8 cellular contexts compared by ENCODE assay signal in the genomic region with DNA sequence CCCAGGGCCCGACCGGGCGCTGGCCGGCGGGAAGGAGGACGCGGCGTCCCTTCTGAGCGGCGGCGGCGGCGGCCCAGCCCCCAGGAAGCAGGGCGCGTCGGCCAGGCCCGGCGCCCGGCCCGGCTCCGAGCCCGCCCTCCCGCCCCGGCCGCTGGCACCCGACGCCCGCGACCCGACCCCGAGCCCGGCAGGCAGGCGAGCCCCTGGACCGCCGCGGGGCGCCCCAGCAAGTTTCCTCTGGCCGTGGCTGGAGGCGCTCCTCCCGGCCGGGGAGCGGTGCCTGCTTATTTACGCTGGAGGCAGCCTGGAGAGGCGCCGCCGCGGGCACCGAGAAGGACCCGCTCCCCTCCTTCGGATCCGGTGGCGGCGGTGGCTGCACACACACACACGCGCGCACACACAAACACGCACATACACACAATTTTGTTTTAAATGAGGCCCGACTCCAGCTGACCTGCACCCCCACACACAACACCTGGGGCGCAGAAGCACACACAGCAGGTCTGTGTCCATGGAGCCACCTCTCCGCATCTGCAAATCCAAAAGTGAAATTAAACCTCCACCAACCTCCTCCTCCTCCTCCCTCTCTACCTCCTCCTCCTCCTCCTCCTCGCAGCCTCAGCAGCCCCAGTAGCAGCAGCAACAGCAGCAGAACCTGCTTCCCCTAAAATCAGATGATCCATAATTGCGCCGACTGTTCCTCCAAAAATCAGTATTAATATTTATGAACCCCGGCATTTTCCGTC. TPM values are rescaled to one million over a fixed set of nuclear protein-coding genes. Genes with fewer than 3 reads are reported as not detected.
A peak's percentile ranks its signal among the peaks of the same experiment; 100 is the strongest.
DNase-seq lines count a peak whose midpoint lies in the region; ATAC-seq, FAIRE-seq and TF ChIP-seq lines count a peak whose summit lies in the region.

No MANE protein-coding gene starts in this region.

- H3K4me3 ChIP-seq in iPS DF 6.9 (ENCODE audit: low read length) (peak overlapping the region; percentile 78), skeletal muscle cell (ENCODE audit: low read depth, low read length) (peak overlapping the region; percentile 88)

- DNase-seq in GM12891 (ENCODE audit: insufficient read length, low spot score) (peak; percentile 39), T-helper 1 cell (peak in 4 of 5 donors; percentile 31 to 73 (median 46)), astrocyte of the hippocampus (ENCODE audit: low read depth, low spot score) (peak; percentile 71), iPS DF 6.9 (ENCODE audit: low read depth, low spot score) (no peak), skeletal muscle cell (ENCODE audit: low read depth) (no peak), cortex of kidney (lab: John Stamatoyannopoulos, UW) (no peak)

- peak; percentile 85 for FAIRE-seq in GM12891 (lab: Jason Lieb, UNC)

- H3K4me1 ChIP-seq in iPS DF 6.9 (ENCODE audit: control insufficient read depth, insufficient read depth, low read length): peaks cover 6% of the 10 kb centered on the region; the same call in 1 of the 2 replicates

- no CpG with 5 or more reads among the region's 65 CpGs for WGBS in iPS DF 6.9 (ENCODE audit: insufficient coverage, insufficient read length)

- no peaks in the 10 kb centered on the region for H3K27me3 ChIP-seq in iPS DF 6.9 (ENCODE audit: control insufficient read depth, insufficient read depth, low read length)

- no peak overlapping the region for H3K27ac ChIP-seq in iPS DF 6.9 (ENCODE audit: low read length)

- no peaks in the 10 kb centered on the region for H3K36me3 ChIP-seq in iPS DF 6.9 (ENCODE audit: control insufficient read depth, insufficient read depth, low read length)

- no peaks in the 10 kb centered on the region for H3K9me3 ChIP-seq in iPS DF 6.9 (ENCODE audit: control insufficient read depth, insufficient read depth, low read length)

- ATAC-seq in HG03354 (IDR thresholded peaks at IDR 0.05; ENCODE audit: poor library complexity, severe bottlenecking, unreplicated experiment): peak; percentile 3
- ATAC-seq in HG03097 (IDR thresholded peaks at IDR 0.05; ENCODE audit: low FRiP score, unreplicated experiment): no peak

- peak; percentile 67 for TF ChIP-seq POLR2A in GM12891 (IDR thresholded peaks at IDR 0.05; ENCODE audit: low read depth, low read length)

TF ChIP-seq in GM12891, 5 proteins besides CTCF, POLR2A, EP300 and RAD21:
- no peak for TF ChIP-seq TAF1 (IDR thresholded peaks at IDR 0.05; ENCODE audit: low read depth, low read length)
- TF ChIP-seq POLR2AphosphoS5 (IDR thresholded peaks at IDR 0.05; ENCODE audit: low read depth, low read length): peak; percentile 60; the same call in 1 of the 2 replicates
- TF ChIP-seq POU2F2 (IDR thresholded peaks at IDR 0.05; ENCODE audit: low read depth, low read length): 0 out of 2 replicates have a peak, but pooled peaks have one; percentile 14

RNA-seq across cellular contexts. Expression of a gene that starts 0.7 kb away (rescaled TPM):
- polyA plus RNA-seq in GM12891 (2012; ENCODE audit: low read depth, missing spikeins): 53.8 TPM

Comparison
In these comparisons a context has a peak if more than half of its experiments do, and no peak if none do; other contexts are left out.
1. DNase-seq: peak in GM12891 (single experiment), T-helper 1 cell (4 of 5) and astrocyte of the hippocampus (single experiment); none in iPS DF 6.9 (single experiment), skeletal muscle cell (single experiment) and cortex of kidney (single experiment).